Comparison of ENCODE assay signal across 8 cellular contexts in the genomic region with DNA sequence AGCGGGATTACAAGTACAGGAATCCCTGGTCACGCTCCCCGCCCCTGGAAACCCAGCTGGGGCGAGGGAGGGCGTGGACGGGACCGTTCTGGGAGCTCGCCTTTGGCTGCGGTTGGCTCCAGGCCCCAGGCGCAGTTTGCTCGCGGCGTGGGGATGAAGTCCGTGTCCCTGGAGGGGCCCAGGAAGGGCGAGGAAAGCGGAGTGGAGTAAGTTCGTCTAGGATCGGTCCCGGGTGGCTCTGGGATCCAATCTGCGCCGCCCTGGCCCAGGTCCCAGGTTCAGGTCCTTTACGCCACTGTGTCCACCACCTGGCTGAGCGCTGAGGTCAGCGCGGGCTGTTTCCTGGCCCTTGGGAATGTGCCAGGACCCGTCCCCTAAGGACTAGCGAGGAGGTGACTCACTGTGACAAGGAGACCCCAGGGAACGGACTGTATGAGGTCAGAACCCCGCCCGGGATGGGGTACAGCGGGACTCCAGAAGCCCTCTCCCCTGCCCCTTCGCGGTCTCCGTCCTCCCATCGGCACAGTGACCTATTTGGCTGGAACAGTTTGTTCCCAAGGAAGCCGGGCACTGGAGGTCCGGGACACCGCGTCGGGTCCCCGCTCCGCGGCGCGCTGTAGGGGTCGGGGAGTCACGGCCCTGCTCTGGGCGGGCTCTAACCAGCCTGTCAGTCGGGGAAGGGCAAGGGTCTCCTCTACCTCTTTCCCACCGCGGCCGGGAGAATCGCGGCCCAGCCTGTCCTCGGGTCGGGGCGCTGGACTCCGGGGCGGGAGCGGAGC. TPM values are rescaled to one million over a fixed set of nuclear protein-coding genes. Genes with fewer than 3 reads are reported as not detected.
DNase-seq lines count a peak whose midpoint lies in the region; ATAC-seq and TF ChIP-seq lines count a peak whose summit lies in the region.

No MANE protein-coding gene starts in this region.

- H3K4me1 Mint-ChIP-seq in dendritic cell treated with granulocyte-macrophage colony-stimulating factor and Interleukin-4, amounts not matched to agents 40 ng/mL and 50 ng/mL, for 4 days (ENCODE audit: low read depth): peaks cover 71% of the 10 kb centered on the region
- H3K4me1 Mint-ChIP-seq in stimulated activated memory B cell treated with anti-CD40 and anti-IgM and Interleukin-4, amounts not matched to agents 10 μg/mL and 1 μg/mL and 100 μg/mL, for 72 hours: peaks cover 74% of the 10 kb centered on the region

- DNase-seq in BJ (ENCODE audit: low read depth) (no peak), HFF-Myc (ENCODE audit: extremely low read depth, low read depth) (no peak), T-helper 22 cell (ENCODE audit: low read depth) (peak; percentile 19), NCI-H2107 (lab: John Stamatoyannopoulos, UW) (no peak)

- H3K4me1 ChIP-seq in liver (ENCODE audit: control insufficient read depth in 4 of 4, insufficient read depth in 4 of 4, low read length in 3 of 4): peaks cover 18 to 53% (median 41%) of the 10 kb centered on the region in 4 donors

- ATAC-seq in stimulated activated memory B cell treated with anti-CD40 and anti-IgM and Interleukin-4, amounts not matched to agents 10 μg/mL and 1 μg/mL and 100 μg/mL, for 72 hours: peak; percentile 0
- no peak for ATAC-seq in GM19463 (IDR thresholded peaks at IDR 0.05; ENCODE audit: unreplicated experiment)

- POLR2A ChIA-PET in BJ (lab: Charles Lee): interaction anchor here (0.6 to 3.2 kb wide), 6 partner anchors 8 to 260 kb away, joined by 3 to 28 read pairs (median 3); no protein-coding TSS in a partner anchor

- peak overlapping the region; percentile 60 to 98 for H3K9ac ChIP-seq in liver (ENCODE audit: low read depth in 1 of 2, low read length in 2 of 2)

- no peaks in the 10 kb centered on the region for H3K9me3 ChIP-seq in liver (ENCODE audit: control insufficient read depth in 4 of 4, low read length in 3 of 4)

- no peaks in the 10 kb centered on the region for H3K27me3 Mint-ChIP-seq in dendritic cell treated with granulocyte-macrophage colony-stimulating factor and Interleukin-4, amounts not matched to agents 40 ng/mL and 50 ng/mL, for 4 days
- no peaks in the 10 kb centered on the region for H3K27me3 Mint-ChIP-seq in stimulated activated memory B cell treated with anti-CD40 and anti-IgM and Interleukin-4, amounts not matched to agents 10 μg/mL and 1 μg/mL and 100 μg/mL, for 72 hours

- peak overlapping the region; percentile 92 to 98 for H3K27ac ChIP-seq in liver (ENCODE audit: low read depth in 1 of 2, low read length in 2 of 2)

- H3K4me3 Mint-ChIP-seq in dendritic cell treated with granulocyte-macrophage colony-stimulating factor and Interleukin-4, amounts not matched to agents 40 ng/mL and 50 ng/mL, for 4 days: peak overlapping the region; percentile 99
- peak overlapping the region; percentile 96 for H3K4me3 Mint-ChIP-seq in stimulated activated memory B cell treated with anti-CD40 and anti-IgM and Interleukin-4, amounts not matched to agents 10 μg/mL and 1 μg/mL and 100 μg/mL, for 72 hours

- intact Hi-C loops in dendritic cell treated with granulocyte-macrophage colony-stimulating factor and Interleukin-4, amounts not matched to agents 40 ng/mL and 50 ng/mL, for 4 days (cut with micrococcal nuclease): no loop called here

- H3K9me3 Mint-ChIP-seq in dendritic cell treated with granulocyte-macrophage colony-stimulating factor and Interleukin-4, amounts not matched to agents 40 ng/mL and 50 ng/mL, for 4 days: no peaks in the 10 kb centered on the region
- no peaks in the 10 kb centered on the region for H3K9me3 Mint-ChIP-seq in stimulated activated memory B cell treated with anti-CD40 and anti-IgM and Interleukin-4, amounts not matched to agents 10 μg/mL and 1 μg/mL and 100 μg/mL, for 72 hours

- H3K36me3 ChIP-seq in BJ (ENCODE audit: control insufficient read depth, insufficient read depth, low read length) (peaks cover 22% of the 10 kb centered on the region), liver (ENCODE audit: control insufficient read depth in 4 of 4, insufficient read depth in 3 of 4, low read depth in 1 of 4, low read length in 3 of 4) (peaks cover 0 to 3% (median 2%) of the 10 kb centered on the region in 4 donors)

- TF ChIP-seq CTCF in BJ (IDR thresholded peaks at IDR 0.05; ENCODE audit: insufficient read depth, low read depth, low read length) (no peak), HFF-Myc (IDR thresholded peaks at IDR 0.05; ENCODE audit: low read depth, low read length, missing control alignments) (no peak), liver (IDR thresholded peaks at IDR 0.05; ENCODE audit: low read depth, low read length, missing input control) (no peak)

- no peaks in the 10 kb centered on the region for H3K27me3 ChIP-seq in BJ (ENCODE audit: control insufficient read depth, insufficient read depth, low read length)
- H3K27me3 ChIP-seq in liver (ENCODE audit: control insufficient read depth in 4 of 4, insufficient read depth in 4 of 4, low read length in 3 of 4): no peaks in the 10 kb centered on the region

- WGBS in liver: under 1% methylated on average over 60 of the region's 60 CpGs

- H3K4me3 ChIP-seq in BJ (ENCODE audit: low read depth, low read length) (peak overlapping the region; percentile 79), HFF-Myc (replicated peaks; ENCODE audit: low read depth, low read length) (peak overlapping the region; percentile 61), liver (ENCODE audit: low read depth in 1 of 3, low read length in 3 of 3) (peak overlapping the region; percentile 76 to 92 (median 88))

- peak in 1 of 2 donors; percentile 22 for TF ChIP-seq RAD21 in liver (IDR thresholded peaks at IDR 0.05)

- H3K36me3 Mint-ChIP-seq in dendritic cell treated with granulocyte-macrophage colony-stimulating factor and Interleukin-4, amounts not matched to agents 40 ng/mL and 50 ng/mL, for 4 days (ENCODE audit: low read depth): peaks cover 57% of the 10 kb centered on the region
- peaks cover 26% of the 10 kb centered on the region for H3K36me3 Mint-ChIP-seq in stimulated activated memory B cell treated with anti-CD40 and anti-IgM and Interleukin-4, amounts not matched to agents 10 μg/mL and 1 μg/mL and 100 μg/mL, for 72 hours

- CTCF ChIA-PET in BJ (lab: Yijun Ruan, JAX): interaction anchor here (0.7 to 5.2 kb wide), 14 partner anchors 8 to 544 kb away, joined by 3 to 32 read pairs (median 3); no protein-coding TSS in a partner anchor

- H3K27ac Mint-ChIP-seq in dendritic cell treated with granulocyte-macrophage colony-stimulating factor and Interleukin-4, amounts not matched to agents 40 ng/mL and 50 ng/mL, for 4 days: peak overlapping the region; percentile 99
- peak overlapping the region; percentile 100 for H3K27ac Mint-ChIP-seq in stimulated activated memory B cell treated with anti-CD40 and anti-IgM and Interleukin-4, amounts not matched to agents 10 μg/mL and 1 μg/mL and 100 μg/mL, for 72 hours

TF ChIP-seq in liver, 16 proteins besides CTCF, POLR2A, EP300 and RAD21 (continues in another document):
- TF ChIP-seq YY1 (IDR thresholded peaks at IDR 0.05): no peak
- TF ChIP-seq NR2F2 (IDR thresholded peaks at IDR 0.05): peak; percentile 90
- TF ChIP-seq HNF4A (conservative IDR thresholded peaks at IDR 0.05): peak; percentile 16 to 47
- TF ChIP-seq FOXA2 (IDR thresholded peaks at IDR 0.05): no peak
- peak; percentile 64 for TF ChIP-seq SP1 (IDR thresholded peaks at IDR 0.05)
- TF ChIP-seq, protein P1, sequence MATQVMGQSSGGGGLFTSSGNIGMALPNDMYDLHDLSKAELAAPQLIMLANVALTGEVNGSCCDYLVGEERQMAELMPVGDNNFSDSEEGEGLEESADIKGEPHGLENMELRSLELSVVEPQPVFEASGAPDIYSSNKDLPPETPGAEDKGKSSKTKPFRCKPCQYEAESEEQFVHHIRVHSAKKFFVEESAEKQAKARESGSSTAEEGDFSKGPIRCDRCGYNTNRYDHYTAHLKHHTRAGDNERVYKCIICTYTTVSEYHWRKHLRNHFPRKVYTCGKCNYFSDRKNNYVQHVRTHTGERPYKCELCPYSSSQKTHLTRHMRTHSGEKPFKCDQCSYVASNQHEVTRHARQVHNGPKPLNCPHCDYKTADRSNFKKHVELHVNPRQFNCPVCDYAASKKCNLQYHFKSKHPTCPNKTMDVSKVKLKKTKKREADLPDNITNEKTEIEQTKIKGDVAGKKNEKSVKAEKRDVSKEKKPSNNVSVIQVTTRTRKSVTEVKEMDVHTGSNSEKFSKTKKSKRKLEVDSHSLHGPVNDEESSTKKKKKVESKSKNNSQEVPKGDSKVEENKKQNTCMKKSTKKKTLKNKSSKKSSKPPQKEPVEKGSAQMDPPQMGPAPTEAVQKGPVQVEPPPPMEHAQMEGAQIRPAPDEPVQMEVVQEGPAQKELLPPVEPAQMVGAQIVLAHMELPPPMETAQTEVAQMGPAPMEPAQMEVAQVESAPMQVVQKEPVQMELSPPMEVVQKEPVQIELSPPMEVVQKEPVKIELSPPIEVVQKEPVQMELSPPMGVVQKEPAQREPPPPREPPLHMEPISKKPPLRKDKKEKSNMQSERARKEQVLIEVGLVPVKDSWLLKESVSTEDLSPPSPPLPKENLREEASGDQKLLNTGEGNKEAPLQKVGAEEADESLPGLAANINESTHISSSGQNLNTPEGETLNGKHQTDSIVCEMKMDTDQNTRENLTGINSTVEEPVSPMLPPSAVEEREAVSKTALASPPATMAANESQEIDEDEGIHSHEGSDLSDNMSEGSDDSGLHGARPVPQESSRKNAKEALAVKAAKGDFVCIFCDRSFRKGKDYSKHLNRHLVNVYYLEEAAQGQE (IDR thresholded peaks at IDR 0.05): no peak
- TF ChIP-seq JUND (IDR thresholded peaks at IDR 0.05): peak; percentile 37 to 67
- TF ChIP-seq EGR1 (IDR thresholded peaks at IDR 0.05; ENCODE audit: low read depth in 2 of 2): no peak
- TF ChIP-seq TAF1 (conservative IDR thresholded peaks at IDR 0.05): no peak
- TF ChIP-seq HNF4G (IDR thresholded peaks at IDR 0.05): no peak
- TF ChIP-seq, protein P2, sequence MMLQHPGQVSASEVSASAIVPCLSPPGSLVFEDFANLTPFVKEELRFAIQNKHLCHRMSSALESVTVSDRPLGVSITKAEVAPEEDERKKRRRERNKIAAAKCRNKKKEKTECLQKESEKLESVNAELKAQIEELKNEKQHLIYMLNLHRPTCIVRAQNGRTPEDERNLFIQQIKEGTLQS (IDR thresholded peaks at IDR 0.05): no peak
- TF ChIP-seq RXRA (IDR thresholded peaks at IDR 0.05): peak; percentile 66 to 71
- no peak for TF ChIP-seq FOXA1 (IDR thresholded peaks at IDR 0.05)

RNA-seq across cellular contexts. Expression of a gene that starts 0.7 kb away (rescaled TPM):
- polyA plus RNA-seq in BJ (2011; rRNA removed) (698 and 820 TPM in 2 replicates), liver (10 to 100 TPM; 15.9 to 25.2 TPM)
- 221 and 352 TPM in 2 replicates for polyA minus RNA-seq in BJ (2011; rRNA and poly(A)+ RNA removed)
- 10 to 100 TPM in 1 of 2 donors, 1 to 10 TPM in 1; 3.2 to 41.7 TPM for total RNA-seq in liver

RNA-seq across cellular contexts. Expression of a gene that starts 18.4 kb away (rescaled TPM):
- 0.02 and 0.04 TPM in 2 replicates for polyA plus RNA-seq in BJ (2011; rRNA removed)
- not detected in 2 replicates for polyA minus RNA-seq in BJ (2011; rRNA and poly(A)+ RNA removed)
- 1 to 10 TPM in 1 of 2 donors, under 1 TPM in 1; 0.08 to 1.3 TPM for total RNA-seq in liver
- polyA plus RNA-seq in liver: under 1 TPM in 1 of 2 donors, not detected in 1; 0.02 TPM

Comparison
In these comparisons a context has a peak if more than half of its experiments do, and no peak if none do; other contexts are left out.
1. RNA of a gene that starts 0.7 kb away (polyA plus RNA-seq): 698 to 820 TPM in BJ; 15.9 to 25.2 TPM in liver; every median in the first group is over 10 times any median in the second.
2. Peak in every context shown above with its lines, with median percentiles within 50 percentile points of each other: H3K4me3 ChIP-seq.